Comparison of ENCODE assay signal across 12 cellular contexts in genomic region chr10:71068811-71069411, GRCh38.
DNase-seq lines count a peak whose midpoint lies in the region; ATAC-seq and TF ChIP-seq lines count a peak whose summit lies in the region.
"Had no signal": no experiment of that assay in that cellular context is flagged by ENCODE, and none has a peak within 500 bp of the region (broad histone marks: within the 10 kb centered on the region; RNA-seq: fewer than 3 reads in every experiment).

No MANE protein-coding gene starts in this region.

- H2AFZ ChIP-seq in HCT116 (ENCODE audit: low read depth, low read length, poor library complexity, severe bottlenecking), result no peak overlapping the region

- no peaks in the 10 kb centered on the region for H3K9me3 ChIP-seq in HCT116 (ENCODE audit: control insufficient read depth in 1 of 2, insufficient read depth in 1 of 2, low read depth in 1 of 2, low read length in 2 of 2)
- H3K9me3 ChIP-seq: adrenal gland, neutrophil had no signal

- ATAC-seq in HCT116 (peak; percentile 51; the same call in 1 of the 2 replicates), left cardiac atrium (peak; percentile 74 to 88), natural killer cell (no peak)

- H3K4me2 ChIP-seq in HCT116 (ENCODE audit: low read length), result peak overlapping the region; percentile 13; the same call in 1 of the 2 replicates

- H3K79me2 ChIP-seq in HCT116 (ENCODE audit: insufficient read depth, low read length), result no peaks in the 10 kb centered on the region

- no peak for TF ChIP-seq POLR2A in HCT116 (IDR thresholded peaks at IDR 0.05; ENCODE audit: borderline replicate concordance, extremely low read depth, insufficient read depth, insufficient read length)

- no peak overlapping the region for H3K4me3 Mint-ChIP-seq in natural killer cell

- no peak overlapping the region for H3K9ac ChIP-seq in HCT116 (ENCODE audit: low read length)

- no peaks in the 10 kb centered on the region for H3K36me3 ChIP-seq in HCT116 (ENCODE audit: control insufficient read depth in 1 of 2, insufficient read depth in 2 of 2, low read length in 2 of 2)
- H3K36me3 ChIP-seq: adrenal gland, neutrophil had no signal

- no peaks in the 10 kb centered on the region for H3K36me3 Mint-ChIP-seq in natural killer cell

- H3K27me3 ChIP-seq in HCT116 (ENCODE audit: insufficient read depth, low read length), result 0 out of 2 replicates have a peak, but pooled peaks cover 5% of the 10 kb centered on the region
- H3K27me3 ChIP-seq: adrenal gland, neutrophil had no signal

- H4K20me1 ChIP-seq in HCT116 (ENCODE audit: insufficient read depth), result no peaks in the 10 kb centered on the region

- no peak for TF ChIP-seq CTCF in HCT116 (IDR thresholded peaks at IDR 0.05 in 2 of 3, conservative IDR thresholded peaks at IDR 0.05 in 1 of 3; ENCODE audit: borderline replicate concordance in 1 of 3, insufficient read depth in 1 of 3, low read depth in 2 of 3, low read length in 2 of 3)
- TF ChIP-seq CTCF in astrocyte of the spinal cord (IDR thresholded peaks at IDR 0.05; ENCODE audit: low read depth, low read length), result no peak
- no peak for TF ChIP-seq CTCF in natural killer cell (IDR thresholded peaks at IDR 0.05)

- no peak overlapping the region for H3K27ac Mint-ChIP-seq in natural killer cell

- DNase-seq in HCT116 (ENCODE audit: low read depth, low spot score) (no peak), astrocyte of the spinal cord (ENCODE audit: low read depth, low spot score) (peak; percentile 9), left cardiac atrium (peak; percentile 66), substantia nigra (lab: John Stamatoyannopoulos, UW) (peak in 31 of 49 donors; percentile 6 to 82 (median 36)), retina (no peak), natural killer cell (no peak), SIG-M5 treated with dmso at 0.1 percent for 504 hours (lab: John Stamatoyannopoulos, UW; ENCODE audit: unreplicated experiment) (no peak)
- no peak for DNase-seq in activated CD8-positive, alpha-beta memory T cell treated with anti-CD3 and anti-CD28 coated beads for 24 hours
- DNase-seq: activated CD4-positive, alpha-beta T cell treated with anti-CD3 and anti-CD28 coated beads for 48 hours; NCI-H1092 treated with DMSO at 0.1 percent for 48 hours had no signal

- no peaks in the 10 kb centered on the region for H3K9me2 ChIP-seq in HCT116 (ENCODE audit: insufficient read depth)

- no peaks in the 10 kb centered on the region for H3K9me3 Mint-ChIP-seq in natural killer cell

- no peaks in the 10 kb centered on the region for H3K4me1 Mint-ChIP-seq in natural killer cell

- RAD21 ChIA-PET in HCT116 (lab: Charles Lee; ENCODE audit: low non-redundant PET in 1 of 2, low total read pairs in 2 of 2, uncharacterized antibody in 2 of 2, unreplicated experiment in 2 of 2), result no interaction called here

- CTCF ChIA-PET in HCT116 (lab: Charles Lee), result no interaction called here

- no peak for TF ChIP-seq RAD21 in HCT116 (IDR thresholded peaks at IDR 0.05; ENCODE audit: low read depth)

- in situ Hi-C loops in astrocyte of the spinal cord (cut with HindIII; ENCODE audit: low sequenced_read_pairs), result no loop called here

- peaks cover 0 to 9% of the 10 kb centered on the region in 2 experiments; a peak in 2 of 4 replicates for H3K4me1 ChIP-seq in HCT116 (ENCODE audit: control insufficient read depth in 1 of 2, insufficient read depth in 2 of 2, low read length in 2 of 2)
- H3K4me1 ChIP-seq: adrenal gland had no signal

- H3K27ac ChIP-seq in HCT116 (ENCODE audit: low read depth, low read length) (no peak overlapping the region; the same call in 1 of the 2 replicates), substantia nigra (ENCODE audit: low read depth, low read length, poor library complexity, severe bottlenecking) (no peak overlapping the region)
- H3K27ac ChIP-seq: adrenal gland, neutrophil had no signal

- peaks cover 0 to 9% of the 10 kb centered on the region in 2 donors for H3K27me3 Mint-ChIP-seq in natural killer cell (ENCODE audit: low read depth in 2 of 2)

- intact Hi-C loops in HCT116 (cut with micrococcal nuclease) (no loop called here), left cardiac atrium (cut with DNase I) (loop anchor here in 1 of 2 donors (10.0 kb wide), 2 partner anchors 144 to 146 kb away; partner anchors contain the start of gene UNC5B), natural killer cell (cut with micrococcal nuclease) (no loop called here)

- BruUV-seq in HCT116 (replicated peaks; lab: Mats Ljungman, UMichigan), result no TSS peak

- POLR2A ChIA-PET in HCT116 (lab: Charles Lee), result no interaction called here

- no peak overlapping the region for H3K4me3 ChIP-seq in HCT116 (replicated peaks in 1 of 2; ENCODE audit: low read depth in 1 of 2, low read length in 2 of 2)
- H3K4me3 ChIP-seq in astrocyte of the spinal cord (ENCODE audit: low read depth, low read length), result no peak overlapping the region
- H3K4me3 ChIP-seq: adrenal gland had no signal

TF ChIP-seq in HCT116, 20 proteins besides CTCF, POLR2A, EP300 and RAD21:
- TF ChIP-seq CBX3 (IDR thresholded peaks at IDR 0.05; ENCODE audit: low read depth) (no peak), MAX (IDR thresholded peaks at IDR 0.05) (no peak), SIN3A (IDR thresholded peaks at IDR 0.05; ENCODE audit: low read depth) (no peak), EZH2phosphoT487 (IDR thresholded peaks at IDR 0.05; ENCODE audit: borderline replicate concordance) (no peak), JUND (IDR thresholded peaks at IDR 0.05) (no peak), EGR1 (IDR thresholded peaks at IDR 0.05; ENCODE audit: low read depth) (no peak), FOSL1 (IDR thresholded peaks at IDR 0.05; ENCODE audit: low read depth) (no peak), POLR2AphosphoS5 (IDR thresholded peaks at IDR 0.05; ENCODE audit: low read depth, low read length) (no peak), ATF3 (IDR thresholded peaks at IDR 0.05) (no peak), ZBTB33 (IDR thresholded peaks at IDR 0.05; ENCODE audit: extremely low read depth, insufficient replicate concordance, low read length) (no peak), REST (IDR thresholded peaks at IDR 0.05; ENCODE audit: low read depth) (no peak), YY1 (IDR thresholded peaks at IDR 0.05; ENCODE audit: extremely low read depth, insufficient replicate concordance, low read depth, low read length) (no peak), ELF1 (IDR thresholded peaks at IDR 0.05; ENCODE audit: borderline replicate concordance, low read depth) (no peak)

Comparison
In these comparisons a context has a peak if more than half of its experiments do, and no peak if none do; other contexts are left out.
1. ATAC-seq: peak in HCT116 (single experiment) and left cardiac atrium (2 of 2); none in natural killer cell (0 of 3).
2. DNase-seq: peak in astrocyte of the spinal cord (single experiment), left cardiac atrium (single experiment) and substantia nigra (31 of 49); none in HCT116 (single experiment), retina (single experiment), natural killer cell (single experiment), activated CD8-positive, alpha-beta memory T cell treated with anti-CD3 and anti-CD28 coated beads for 24 hours (single experiment) and SIG-M5 treated with dmso at 0.1 percent for 504 hours (single experiment).